20 cellular contexts compared by ENCODE assay signal in genomic region chr7:123681561-123681960, GRCh38. TPM values are rescaled to one million over a fixed set of nuclear protein-coding genes. Genes with fewer than 3 reads are reported as not detected.
"Had no signal": no experiment of that assay in that cellular context is flagged by ENCODE, and none has a peak within 500 bp of the region (broad histone marks: within the 10 kb centered on the region; RNA-seq: fewer than 3 reads in every experiment).

No MANE protein-coding gene starts in this region.

- H3K9me3 ChIP-seq: prostate gland, tibial artery had no signal

- H3K4me3 ChIP-seq: prostate gland, tibial artery had no signal

- H3K27ac ChIP-seq: epithelial cell of prostate, prostate gland, tibial artery, WERI-Rb-1 had no signal

- H3K27me3 ChIP-seq: tibial artery had no signal

- ATAC-seq: activated CD4-positive, alpha-beta T cell treated with anti-CD3 and anti-CD28 coated beads for 36 hours; activated CD8-positive, alpha-beta T cell treated with anti-CD3 and anti-CD28 coated beads for 36 hours; effector memory CD8-positive, alpha-beta T cell; stimulated activated memory B cell treated with anti-CD40 and anti-IgM and Interleukin-4, amounts not matched to agents 10 μg/mL and 1 μg/mL and 100 μg/mL, for 72 hours; T-helper 17 cell had no signal

- DNase-seq: activated CD4-positive, alpha-beta T cell treated with anti-CD3 and anti-CD28 coated beads for 36 hours; activated CD8-positive, alpha-beta T cell treated with anti-CD3 and anti-CD28 coated beads for 36 hours; activated effector memory CD4-positive, alpha-beta T cell treated with anti-CD3 and anti-CD28 coated beads, Interleukin-2, amount 50 U/mL, for 16 hours; activated T-cell treated with anti-CD3 and anti-CD28 coated beads, Interleukin-2, amount 50 U/mL, for 48 hours; amniotic stem cell; cerebellar nuclear complex; effector memory CD8-positive, alpha-beta T cell; foreskin melanocyte; islet precursor cell; stimulated activated CD4-positive, alpha-beta T cell treated with anti-CD3 and anti-CD28 coated beads, Interleukin-2, amount 100 ng/mL, for 48 hours; T-helper 17 cell; tibial artery; WERI-Rb-1 had no signal

- H3K4me1 ChIP-seq: prostate gland, tibial artery had no signal

RNA-seq across cellular contexts. Expression of gene LMOD2, which starts 25.9 kb away (rescaled TPM):
- total RNA-seq: activated CD4-positive, alpha-beta T cell treated with anti-CD3 and anti-CD28 coated beads for 36 hours; activated CD8-positive, alpha-beta T cell treated with anti-CD3 and anti-CD28 coated beads for 36 hours; fibroblast of lung; lower leg skin; omental fat pad; T-helper 17 cell had no signal
- polyA plus RNA-seq: fibroblast of lung, neural cell had no signal
